2 cellular contexts compared by ENCODE assay signal in genomic region chr3:143484851-143485512, GRCh38.
TF ChIP-seq lines count a peak whose summit lies in the region.

No MANE protein-coding gene starts in this region.

TF ChIP-seq in SK-N-SH, 30 proteins besides CTCF, POLR2A, EP300 and RAD21:
- TF ChIP-seq JUND (IDR thresholded peaks at IDR 0.05) (no peak), FOXJ3 (CRISPR knock-in tag; IDR thresholded peaks at IDR 0.05) (no peak), TCF12 (IDR thresholded peaks at IDR 0.05) (no peak), MEF2A (IDR thresholded peaks at IDR 0.05; ENCODE audit: borderline replicate concordance, low read depth) (no peak), RCOR1 (IDR thresholded peaks at IDR 0.05; ENCODE audit: low read length) (no peak), RFX5 (IDR thresholded peaks at IDR 0.05; ENCODE audit: low read length) (no peak), EZH2phosphoT487 (IDR thresholded peaks at IDR 0.05; ENCODE audit: borderline replicate concordance, low read depth) (no peak), TEAD4 (IDR thresholded peaks at IDR 0.05; ENCODE audit: borderline replicate concordance, insufficient read depth) (no peak)
- TF ChIP-seq, protein P1, sequence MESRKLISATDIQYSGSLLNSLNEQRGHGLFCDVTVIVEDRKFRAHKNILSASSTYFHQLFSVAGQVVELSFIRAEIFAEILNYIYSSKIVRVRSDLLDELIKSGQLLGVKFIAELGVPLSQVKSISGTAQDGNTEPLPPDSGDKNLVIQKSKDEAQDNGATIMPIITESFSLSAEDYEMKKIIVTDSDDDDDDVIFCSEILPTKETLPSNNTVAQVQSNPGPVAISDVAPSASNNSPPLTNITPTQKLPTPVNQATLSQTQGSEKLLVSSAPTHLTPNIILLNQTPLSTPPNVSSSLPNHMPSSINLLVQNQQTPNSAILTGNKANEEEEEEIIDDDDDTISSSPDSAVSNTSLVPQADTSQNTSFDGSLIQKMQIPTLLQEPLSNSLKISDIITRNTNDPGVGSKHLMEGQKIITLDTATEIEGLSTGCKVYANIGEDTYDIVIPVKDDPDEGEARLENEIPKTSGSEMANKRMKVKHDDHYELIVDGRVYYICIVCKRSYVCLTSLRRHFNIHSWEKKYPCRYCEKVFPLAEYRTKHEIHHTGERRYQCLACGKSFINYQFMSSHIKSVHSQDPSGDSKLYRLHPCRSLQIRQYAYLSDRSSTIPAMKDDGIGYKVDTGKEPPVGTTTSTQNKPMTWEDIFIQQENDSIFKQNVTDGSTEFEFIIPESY (IDR thresholded peaks at IDR 0.05; ENCODE audit: borderline replicate concordance, low read depth): no peak
- TF ChIP-seq, protein P2, sequence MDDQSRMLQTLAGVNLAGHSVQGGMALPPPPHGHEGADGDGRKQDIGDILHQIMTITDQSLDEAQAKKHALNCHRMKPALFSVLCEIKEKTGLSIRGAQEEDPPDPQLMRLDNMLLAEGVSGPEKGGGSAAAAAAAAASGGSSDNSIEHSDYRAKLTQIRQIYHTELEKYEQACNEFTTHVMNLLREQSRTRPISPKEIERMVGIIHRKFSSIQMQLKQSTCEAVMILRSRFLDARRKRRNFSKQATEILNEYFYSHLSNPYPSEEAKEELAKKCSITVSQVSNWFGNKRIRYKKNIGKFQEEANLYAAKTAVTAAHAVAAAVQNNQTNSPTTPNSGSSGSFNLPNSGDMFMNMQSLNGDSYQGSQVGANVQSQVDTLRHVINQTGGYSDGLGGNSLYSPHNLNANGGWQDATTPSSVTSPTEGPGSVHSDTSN (IDR thresholded peaks at IDR 0.05): no peak
- TF ChIP-seq, protein P3, sequence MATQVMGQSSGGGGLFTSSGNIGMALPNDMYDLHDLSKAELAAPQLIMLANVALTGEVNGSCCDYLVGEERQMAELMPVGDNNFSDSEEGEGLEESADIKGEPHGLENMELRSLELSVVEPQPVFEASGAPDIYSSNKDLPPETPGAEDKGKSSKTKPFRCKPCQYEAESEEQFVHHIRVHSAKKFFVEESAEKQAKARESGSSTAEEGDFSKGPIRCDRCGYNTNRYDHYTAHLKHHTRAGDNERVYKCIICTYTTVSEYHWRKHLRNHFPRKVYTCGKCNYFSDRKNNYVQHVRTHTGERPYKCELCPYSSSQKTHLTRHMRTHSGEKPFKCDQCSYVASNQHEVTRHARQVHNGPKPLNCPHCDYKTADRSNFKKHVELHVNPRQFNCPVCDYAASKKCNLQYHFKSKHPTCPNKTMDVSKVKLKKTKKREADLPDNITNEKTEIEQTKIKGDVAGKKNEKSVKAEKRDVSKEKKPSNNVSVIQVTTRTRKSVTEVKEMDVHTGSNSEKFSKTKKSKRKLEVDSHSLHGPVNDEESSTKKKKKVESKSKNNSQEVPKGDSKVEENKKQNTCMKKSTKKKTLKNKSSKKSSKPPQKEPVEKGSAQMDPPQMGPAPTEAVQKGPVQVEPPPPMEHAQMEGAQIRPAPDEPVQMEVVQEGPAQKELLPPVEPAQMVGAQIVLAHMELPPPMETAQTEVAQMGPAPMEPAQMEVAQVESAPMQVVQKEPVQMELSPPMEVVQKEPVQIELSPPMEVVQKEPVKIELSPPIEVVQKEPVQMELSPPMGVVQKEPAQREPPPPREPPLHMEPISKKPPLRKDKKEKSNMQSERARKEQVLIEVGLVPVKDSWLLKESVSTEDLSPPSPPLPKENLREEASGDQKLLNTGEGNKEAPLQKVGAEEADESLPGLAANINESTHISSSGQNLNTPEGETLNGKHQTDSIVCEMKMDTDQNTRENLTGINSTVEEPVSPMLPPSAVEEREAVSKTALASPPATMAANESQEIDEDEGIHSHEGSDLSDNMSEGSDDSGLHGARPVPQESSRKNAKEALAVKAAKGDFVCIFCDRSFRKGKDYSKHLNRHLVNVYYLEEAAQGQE (IDR thresholded peaks at IDR 0.05; ENCODE audit: low read depth, low read length): no peak

TF ChIP-seq in SK-N-SH treated with all-trans-retinoic acid at 6 μM for 48 hours, 23 proteins besides CTCF, POLR2A, EP300 and RAD21:
- no peak for TF ChIP-seq GLIS3 (CRISPR knock-in tag; IDR thresholded peaks at IDR 0.05)
- no peak for TF ChIP-seq ZFP30 (CRISPR knock-in tag; IDR thresholded peaks at IDR 0.05)
- no peak for TF ChIP-seq TOX (CRISPR knock-in tag; IDR thresholded peaks at IDR 0.05; ENCODE audit: borderline replicate concordance)
- TF ChIP-seq ZNF70 (CRISPR knock-in tag; IDR thresholded peaks at IDR 0.05): no peak
- no peak for TF ChIP-seq OSR1 (CRISPR knock-in tag; IDR thresholded peaks at IDR 0.05)
- no peak for TF ChIP-seq TCF4 (CRISPR knock-in tag; IDR thresholded peaks at IDR 0.05; ENCODE audit: borderline replicate concordance)
- TF ChIP-seq, protein P4, sequence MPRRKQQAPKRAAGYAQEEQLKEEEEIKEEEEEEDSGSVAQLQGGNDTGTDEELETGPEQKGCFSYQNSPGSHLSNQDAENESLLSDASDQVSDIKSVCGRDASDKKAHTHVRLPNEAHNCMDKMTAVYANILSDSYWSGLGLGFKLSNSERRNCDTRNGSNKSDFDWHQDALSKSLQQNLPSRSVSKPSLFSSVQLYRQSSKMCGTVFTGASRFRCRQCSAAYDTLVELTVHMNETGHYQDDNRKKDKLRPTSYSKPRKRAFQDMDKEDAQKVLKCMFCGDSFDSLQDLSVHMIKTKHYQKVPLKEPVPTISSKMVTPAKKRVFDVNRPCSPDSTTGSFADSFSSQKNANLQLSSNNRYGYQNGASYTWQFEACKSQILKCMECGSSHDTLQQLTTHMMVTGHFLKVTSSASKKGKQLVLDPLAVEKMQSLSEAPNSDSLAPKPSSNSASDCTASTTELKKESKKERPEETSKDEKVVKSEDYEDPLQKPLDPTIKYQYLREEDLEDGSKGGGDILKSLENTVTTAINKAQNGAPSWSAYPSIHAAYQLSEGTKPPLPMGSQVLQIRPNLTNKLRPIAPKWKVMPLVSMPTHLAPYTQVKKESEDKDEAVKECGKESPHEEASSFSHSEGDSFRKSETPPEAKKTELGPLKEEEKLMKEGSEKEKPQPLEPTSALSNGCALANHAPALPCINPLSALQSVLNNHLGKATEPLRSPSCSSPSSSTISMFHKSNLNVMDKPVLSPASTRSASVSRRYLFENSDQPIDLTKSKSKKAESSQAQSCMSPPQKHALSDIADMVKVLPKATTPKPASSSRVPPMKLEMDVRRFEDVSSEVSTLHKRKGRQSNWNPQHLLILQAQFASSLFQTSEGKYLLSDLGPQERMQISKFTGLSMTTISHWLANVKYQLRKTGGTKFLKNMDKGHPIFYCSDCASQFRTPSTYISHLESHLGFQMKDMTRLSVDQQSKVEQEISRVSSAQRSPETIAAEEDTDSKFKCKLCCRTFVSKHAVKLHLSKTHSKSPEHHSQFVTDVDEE (CRISPR knock-in tag; IDR thresholded peaks at IDR 0.05): no peak
- no peak for TF ChIP-seq ZNF565 (CRISPR knock-in tag; conservative IDR thresholded peaks at IDR 0.05; ENCODE audit: low read depth)
